ENCODE assay signal across 1 cellular context in the genomic region with DNA sequence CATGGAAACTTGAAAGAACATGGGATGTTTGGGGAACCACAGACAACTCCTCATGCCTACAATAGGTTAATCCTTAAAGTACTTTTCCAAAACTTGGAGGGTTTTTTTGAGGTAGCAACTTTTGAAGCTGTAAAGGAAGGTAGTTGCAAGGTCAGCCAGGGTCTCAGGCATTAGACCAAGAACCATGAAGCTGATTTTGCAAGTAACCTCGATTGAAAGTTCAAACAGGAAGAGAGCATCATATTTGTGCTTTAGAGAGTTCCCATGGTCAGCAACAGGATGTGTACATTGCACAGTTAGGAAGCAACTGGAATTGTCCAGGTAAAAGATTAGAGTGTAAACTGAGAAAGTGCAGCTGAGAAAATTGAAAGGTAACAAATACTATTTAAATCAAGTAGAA.
TF ChIP-seq lines count a peak whose summit lies in the region.

No MANE protein-coding gene starts in this region.

TF ChIP-seq in HepG2, 621 proteins besides CTCF, POLR2A, EP300 and RAD21 (continued from another document and continues in another):
- TF ChIP-seq, protein P1, sequence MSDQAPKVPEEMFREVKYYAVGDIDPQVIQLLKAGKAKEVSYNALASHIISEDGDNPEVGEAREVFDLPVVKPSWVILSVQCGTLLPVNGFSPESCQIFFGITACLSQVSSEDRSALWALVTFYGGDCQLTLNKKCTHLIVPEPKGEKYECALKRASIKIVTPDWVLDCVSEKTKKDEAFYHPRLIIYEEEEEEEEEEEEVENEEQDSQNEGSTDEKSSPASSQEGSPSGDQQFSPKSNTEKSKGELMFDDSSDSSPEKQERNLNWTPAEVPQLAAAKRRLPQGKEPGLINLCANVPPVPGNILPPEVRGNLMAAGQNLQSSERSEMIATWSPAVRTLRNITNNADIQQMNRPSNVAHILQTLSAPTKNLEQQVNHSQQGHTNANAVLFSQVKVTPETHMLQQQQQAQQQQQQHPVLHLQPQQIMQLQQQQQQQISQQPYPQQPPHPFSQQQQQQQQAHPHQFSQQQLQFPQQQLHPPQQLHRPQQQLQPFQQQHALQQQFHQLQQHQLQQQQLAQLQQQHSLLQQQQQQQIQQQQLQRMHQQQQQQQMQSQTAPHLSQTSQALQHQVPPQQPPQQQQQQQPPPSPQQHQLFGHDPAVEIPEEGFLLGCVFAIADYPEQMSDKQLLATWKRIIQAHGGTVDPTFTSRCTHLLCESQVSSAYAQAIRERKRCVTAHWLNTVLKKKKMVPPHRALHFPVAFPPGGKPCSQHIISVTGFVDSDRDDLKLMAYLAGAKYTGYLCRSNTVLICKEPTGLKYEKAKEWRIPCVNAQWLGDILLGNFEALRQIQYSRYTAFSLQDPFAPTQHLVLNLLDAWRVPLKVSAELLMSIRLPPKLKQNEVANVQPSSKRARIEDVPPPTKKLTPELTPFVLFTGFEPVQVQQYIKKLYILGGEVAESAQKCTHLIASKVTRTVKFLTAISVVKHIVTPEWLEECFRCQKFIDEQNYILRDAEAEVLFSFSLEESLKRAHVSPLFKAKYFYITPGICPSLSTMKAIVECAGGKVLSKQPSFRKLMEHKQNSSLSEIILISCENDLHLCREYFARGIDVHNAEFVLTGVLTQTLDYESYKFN (CRISPR knock-in tag; conservative IDR thresholded peaks at IDR 0.05), result peak; percentile 84
- TF ChIP-seq SP2 (CRISPR knock-in tag; IDR thresholded peaks at IDR 0.05) (no peak), ZNF333 (CRISPR knock-in tag; IDR thresholded peaks at IDR 0.05; ENCODE audit: borderline replicate concordance) (no peak), EHMT2 (IDR thresholded peaks at IDR 0.05; ENCODE audit: borderline replicate concordance, low read depth, low read length) (no peak), ZNF569 (CRISPR knock-in tag; IDR thresholded peaks at IDR 0.05; ENCODE audit: borderline replicate concordance) (no peak), POGZ (CRISPR knock-in tag; IDR thresholded peaks at IDR 0.05) (peak; percentile 53; the same call in 1 of the 2 replicates), SP140L (CRISPR knock-in tag; IDR thresholded peaks at IDR 0.05; ENCODE audit: borderline replicate concordance) (no peak), IKZF1 (IDR thresholded peaks at IDR 0.05) (no peak), ZMYM4 (CRISPR knock-in tag; IDR thresholded peaks at IDR 0.05) (peak; percentile 67; the same call in 1 of the 2 replicates), RFX1 (IDR thresholded peaks at IDR 0.05) (no peak), SOX5 (CRISPR knock-in tag; IDR thresholded peaks at IDR 0.05; ENCODE audit: borderline replicate concordance) (peak; percentile 75), PRMT3 (CRISPR knock-in tag; IDR thresholded peaks at IDR 0.05; ENCODE audit: borderline replicate concordance, low read depth) (no peak), ZNF496 (CRISPR knock-in tag; IDR thresholded peaks at IDR 0.05; ENCODE audit: insufficient replicate concordance) (no peak), NR2F2 (IDR thresholded peaks at IDR 0.05; ENCODE audit: borderline replicate concordance, low read depth) (0 out of 2 replicates have a peak, but pooled peaks have one; percentile 40), GATAD2A (CRISPR knock-in tag; IDR thresholded peaks at IDR 0.05) (peak; percentile 72), JDP2 (CRISPR knock-in tag; IDR thresholded peaks at IDR 0.05; ENCODE audit: borderline replicate concordance) (no peak), RORA (CRISPR knock-in tag; IDR thresholded peaks at IDR 0.05) (no peak), HMGA1 (CRISPR knock-in tag; conservative IDR thresholded peaks at IDR 0.05) (no peak), PLSCR1 (CRISPR knock-in tag; IDR thresholded peaks at IDR 0.05; ENCODE audit: borderline replicate concordance) (no peak), ZNF546 (CRISPR knock-in tag; conservative IDR thresholded peaks at IDR 0.05) (no peak), ZNF44 (CRISPR knock-in tag; IDR thresholded peaks at IDR 0.05) (no peak), ARNTL (CRISPR knock-in tag; IDR thresholded peaks at IDR 0.05) (no peak), E2F2 (CRISPR knock-in tag; IDR thresholded peaks at IDR 0.05; ENCODE audit: borderline replicate concordance) (no peak)
- TF ChIP-seq, protein P2, sequence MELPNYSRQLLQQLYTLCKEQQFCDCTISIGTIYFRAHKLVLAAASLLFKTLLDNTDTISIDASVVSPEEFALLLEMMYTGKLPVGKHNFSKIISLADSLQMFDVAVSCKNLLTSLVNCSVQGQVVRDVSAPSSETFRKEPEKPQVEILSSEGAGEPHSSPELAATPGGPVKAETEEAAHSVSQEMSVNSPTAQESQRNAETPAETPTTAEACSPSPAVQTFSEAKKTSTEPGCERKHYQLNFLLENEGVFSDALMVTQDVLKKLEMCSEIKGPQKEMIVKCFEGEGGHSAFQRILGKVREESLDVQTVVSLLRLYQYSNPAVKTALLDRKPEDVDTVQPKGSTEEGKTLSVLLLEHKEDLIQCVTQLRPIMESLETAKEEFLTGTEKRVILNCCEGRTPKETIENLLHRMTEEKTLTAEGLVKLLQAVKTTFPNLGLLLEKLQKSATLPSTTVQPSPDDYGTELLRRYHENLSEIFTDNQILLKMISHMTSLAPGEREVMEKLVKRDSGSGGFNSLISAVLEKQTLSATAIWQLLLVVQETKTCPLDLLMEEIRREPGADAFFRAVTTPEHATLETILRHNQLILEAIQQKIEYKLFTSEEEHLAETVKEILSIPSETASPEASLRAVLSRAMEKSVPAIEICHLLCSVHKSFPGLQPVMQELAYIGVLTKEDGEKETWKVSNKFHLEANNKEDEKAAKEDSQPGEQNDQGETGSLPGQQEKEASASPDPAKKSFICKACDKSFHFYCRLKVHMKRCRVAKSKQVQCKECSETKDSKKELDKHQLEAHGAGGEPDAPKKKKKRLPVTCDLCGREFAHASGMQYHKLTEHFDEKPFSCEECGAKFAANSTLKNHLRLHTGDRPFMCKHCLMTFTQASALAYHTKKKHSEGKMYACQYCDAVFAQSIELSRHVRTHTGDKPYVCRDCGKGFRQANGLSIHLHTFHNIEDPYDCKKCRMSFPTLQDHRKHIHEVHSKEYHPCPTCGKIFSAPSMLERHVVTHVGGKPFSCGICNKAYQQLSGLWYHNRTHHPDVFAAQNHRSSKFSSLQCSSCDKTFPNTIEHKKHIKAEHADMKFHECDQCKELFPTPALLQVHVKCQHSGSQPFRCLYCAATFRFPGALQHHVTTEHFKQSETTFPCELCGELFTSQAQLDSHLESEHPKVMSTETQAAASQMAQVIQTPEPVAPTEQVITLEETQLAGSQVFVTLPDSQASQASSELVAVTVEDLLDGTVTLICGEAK (IDR thresholded peaks at IDR 0.05), result no peak
- TF ChIP-seq, protein P2 (CRISPR knock-in tag; IDR thresholded peaks at IDR 0.05), result no peak
- TF ChIP-seq, protein P3, sequence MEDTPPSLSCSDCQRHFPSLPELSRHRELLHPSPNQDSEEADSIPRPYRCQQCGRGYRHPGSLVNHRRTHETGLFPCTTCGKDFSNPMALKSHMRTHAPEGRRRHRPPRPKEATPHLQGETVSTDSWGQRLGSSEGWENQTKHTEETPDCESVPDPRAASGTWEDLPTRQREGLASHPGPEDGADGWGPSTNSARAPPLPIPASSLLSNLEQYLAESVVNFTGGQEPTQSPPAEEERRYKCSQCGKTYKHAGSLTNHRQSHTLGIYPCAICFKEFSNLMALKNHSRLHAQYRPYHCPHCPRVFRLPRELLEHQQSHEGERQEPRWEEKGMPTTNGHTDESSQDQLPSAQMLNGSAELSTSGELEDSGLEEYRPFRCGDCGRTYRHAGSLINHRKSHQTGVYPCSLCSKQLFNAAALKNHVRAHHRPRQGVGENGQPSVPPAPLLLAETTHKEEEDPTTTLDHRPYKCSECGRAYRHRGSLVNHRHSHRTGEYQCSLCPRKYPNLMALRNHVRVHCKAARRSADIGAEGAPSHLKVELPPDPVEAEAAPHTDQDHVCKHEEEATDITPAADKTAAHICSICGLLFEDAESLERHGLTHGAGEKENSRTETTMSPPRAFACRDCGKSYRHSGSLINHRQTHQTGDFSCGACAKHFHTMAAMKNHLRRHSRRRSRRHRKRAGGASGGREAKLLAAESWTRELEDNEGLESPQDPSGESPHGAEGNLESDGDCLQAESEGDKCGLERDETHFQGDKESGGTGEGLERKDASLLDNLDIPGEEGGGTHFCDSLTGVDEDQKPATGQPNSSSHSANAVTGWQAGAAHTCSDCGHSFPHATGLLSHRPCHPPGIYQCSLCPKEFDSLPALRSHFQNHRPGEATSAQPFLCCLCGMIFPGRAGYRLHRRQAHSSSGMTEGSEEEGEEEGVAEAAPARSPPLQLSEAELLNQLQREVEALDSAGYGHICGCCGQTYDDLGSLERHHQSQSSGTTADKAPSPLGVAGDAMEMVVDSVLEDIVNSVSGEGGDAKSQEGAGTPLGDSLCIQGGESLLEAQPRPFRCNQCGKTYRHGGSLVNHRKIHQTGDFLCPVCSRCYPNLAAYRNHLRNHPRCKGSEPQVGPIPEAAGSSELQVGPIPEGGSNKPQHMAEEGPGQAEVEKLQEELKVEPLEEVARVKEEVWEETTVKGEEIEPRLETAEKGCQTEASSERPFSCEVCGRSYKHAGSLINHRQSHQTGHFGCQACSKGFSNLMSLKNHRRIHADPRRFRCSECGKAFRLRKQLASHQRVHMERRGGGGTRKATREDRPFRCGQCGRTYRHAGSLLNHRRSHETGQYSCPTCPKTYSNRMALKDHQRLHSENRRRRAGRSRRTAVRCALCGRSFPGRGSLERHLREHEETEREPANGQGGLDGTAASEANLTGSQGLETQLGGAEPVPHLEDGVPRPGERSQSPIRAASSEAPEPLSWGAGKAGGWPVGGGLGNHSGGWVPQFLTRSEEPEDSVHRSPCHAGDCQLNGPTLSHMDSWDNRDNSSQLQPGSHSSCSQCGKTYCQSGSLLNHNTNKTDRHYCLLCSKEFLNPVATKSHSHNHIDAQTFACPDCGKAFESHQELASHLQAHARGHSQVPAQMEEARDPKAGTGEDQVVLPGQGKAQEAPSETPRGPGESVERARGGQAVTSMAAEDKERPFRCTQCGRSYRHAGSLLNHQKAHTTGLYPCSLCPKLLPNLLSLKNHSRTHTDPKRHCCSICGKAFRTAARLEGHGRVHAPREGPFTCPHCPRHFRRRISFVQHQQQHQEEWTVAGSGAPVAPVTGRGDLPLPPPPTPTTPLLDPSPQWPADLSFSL (CRISPR knock-in tag; IDR thresholded peaks at IDR 0.05), result no peak
- TF ChIP-seq, protein P4, sequence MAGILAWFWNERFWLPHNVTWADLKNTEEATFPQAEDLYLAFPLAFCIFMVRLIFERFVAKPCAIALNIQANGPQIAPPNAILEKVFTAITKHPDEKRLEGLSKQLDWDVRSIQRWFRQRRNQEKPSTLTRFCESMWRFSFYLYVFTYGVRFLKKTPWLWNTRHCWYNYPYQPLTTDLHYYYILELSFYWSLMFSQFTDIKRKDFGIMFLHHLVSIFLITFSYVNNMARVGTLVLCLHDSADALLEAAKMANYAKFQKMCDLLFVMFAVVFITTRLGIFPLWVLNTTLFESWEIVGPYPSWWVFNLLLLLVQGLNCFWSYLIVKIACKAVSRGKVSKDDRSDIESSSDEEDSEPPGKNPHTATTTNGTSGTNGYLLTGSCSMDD (CRISPR knock-in tag; IDR thresholded peaks at IDR 0.05), result no peak
- TF ChIP-seq, protein P5, sequence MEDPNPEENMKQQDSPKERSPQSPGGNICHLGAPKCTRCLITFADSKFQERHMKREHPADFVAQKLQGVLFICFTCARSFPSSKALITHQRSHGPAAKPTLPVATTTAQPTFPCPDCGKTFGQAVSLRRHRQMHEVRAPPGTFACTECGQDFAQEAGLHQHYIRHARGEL (CRISPR knock-in tag; IDR thresholded peaks at IDR 0.05), result no peak
